Comparison of ENCODE assay signal across 1 cellular context in the genomic region with DNA sequence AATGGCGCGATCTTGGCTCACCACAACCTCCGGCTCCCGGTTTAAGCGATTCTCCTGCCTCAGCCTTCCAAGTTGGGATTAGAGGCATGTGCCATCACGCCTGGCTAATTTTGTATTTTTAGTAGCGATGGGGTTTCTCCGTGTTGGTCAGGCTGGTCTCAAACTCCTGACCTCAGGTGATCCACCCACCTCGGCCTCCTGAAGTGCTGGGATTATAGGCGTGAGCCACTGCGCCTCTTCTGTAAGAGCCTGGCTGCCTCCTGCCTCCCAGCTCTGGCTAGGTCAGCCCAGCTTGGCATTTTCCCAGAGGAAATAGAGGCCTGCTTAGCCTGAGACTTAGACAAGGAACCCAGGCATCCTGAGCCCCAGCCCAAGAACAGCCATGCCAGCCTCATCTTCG.
TF ChIP-seq lines count a peak whose summit lies in the region.

No MANE protein-coding gene starts in this region.

TF ChIP-seq in HEK293, 187 proteins besides CTCF, POLR2A, EP300 and RAD21:
- TF ChIP-seq, protein P1, sequence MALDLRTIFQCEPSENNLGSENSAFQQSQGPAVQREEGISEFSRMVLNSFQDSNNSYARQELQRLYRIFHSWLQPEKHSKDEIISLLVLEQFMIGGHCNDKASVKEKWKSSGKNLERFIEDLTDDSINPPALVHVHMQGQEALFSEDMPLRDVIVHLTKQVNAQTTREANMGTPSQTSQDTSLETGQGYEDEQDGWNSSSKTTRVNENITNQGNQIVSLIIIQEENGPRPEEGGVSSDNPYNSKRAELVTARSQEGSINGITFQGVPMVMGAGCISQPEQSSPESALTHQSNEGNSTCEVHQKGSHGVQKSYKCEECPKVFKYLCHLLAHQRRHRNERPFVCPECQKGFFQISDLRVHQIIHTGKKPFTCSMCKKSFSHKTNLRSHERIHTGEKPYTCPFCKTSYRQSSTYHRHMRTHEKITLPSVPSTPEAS (tag by site-specific recombination; IDR thresholded peaks at IDR 0.05): peak; percentile 43; the same call in 1 of the 2 replicates
- 0 out of 2 replicates have a peak, but pooled peaks have one; percentile 2 for TF ChIP-seq ZNF600 (tag by site-specific recombination; IDR thresholded peaks at IDR 0.05)
